ENCODE assay signal across 1 cellular context in the genomic region with DNA sequence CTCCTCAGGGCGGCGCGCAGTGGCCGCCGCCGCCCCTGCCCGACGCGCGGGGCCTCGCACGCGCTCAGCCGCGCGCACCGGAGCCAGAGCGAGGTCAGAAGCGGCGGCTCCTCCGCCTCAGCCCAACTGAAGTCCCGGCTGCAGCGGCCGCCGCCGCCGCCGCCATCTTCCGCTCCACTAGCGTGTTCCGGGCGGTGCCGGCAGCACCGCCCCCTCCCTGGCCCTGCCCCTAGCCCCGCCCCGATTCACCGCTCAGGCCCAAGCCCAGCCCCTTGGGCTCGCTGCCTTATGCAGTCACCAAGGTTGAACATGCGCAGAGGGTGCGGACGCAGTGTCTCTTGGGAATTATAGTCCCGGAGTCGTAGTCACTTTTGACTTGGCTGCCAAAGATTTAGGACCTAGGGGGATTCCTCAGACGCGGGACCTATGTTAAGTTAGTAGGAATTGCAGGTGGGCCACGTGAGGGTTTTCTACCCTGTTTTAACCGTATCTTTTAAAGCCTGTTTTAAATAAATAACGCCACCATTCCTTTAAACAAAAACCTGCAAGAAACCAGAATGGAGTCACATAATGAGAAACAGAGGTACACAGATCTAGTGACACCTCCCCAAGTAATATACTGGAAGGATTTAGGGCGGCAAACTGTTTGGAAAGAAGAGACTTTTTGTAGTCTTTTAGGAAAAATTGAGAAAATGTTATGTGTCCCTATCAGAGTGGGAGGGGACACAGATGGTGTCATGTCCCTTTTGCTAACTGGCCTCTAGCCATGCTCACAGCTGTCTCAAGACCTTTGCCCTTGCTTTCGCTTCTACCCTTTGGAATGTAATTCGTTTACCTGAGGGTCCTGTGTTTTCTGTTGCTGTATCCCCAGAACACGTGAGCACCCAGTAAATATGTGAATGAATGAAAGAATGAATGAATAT.
TF ChIP-seq lines count a peak whose summit lies in the region.

A gene with protein sequence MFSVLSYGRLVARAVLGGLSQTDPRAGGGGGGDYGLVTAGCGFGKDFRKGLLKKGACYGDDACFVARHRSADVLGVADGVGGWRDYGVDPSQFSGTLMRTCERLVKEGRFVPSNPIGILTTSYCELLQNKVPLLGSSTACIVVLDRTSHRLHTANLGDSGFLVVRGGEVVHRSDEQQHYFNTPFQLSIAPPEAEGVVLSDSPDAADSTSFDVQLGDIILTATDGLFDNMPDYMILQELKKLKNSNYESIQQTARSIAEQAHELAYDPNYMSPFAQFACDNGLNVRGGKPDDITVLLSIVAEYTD (minus strand): TSS at position 182 of the 923 bp plus-strand sequence. CDS start 287 bp downstream, outside the sequence.

TF ChIP-seq in GM23338, 12 proteins besides CTCF, POLR2A, EP300 and RAD21 (continued from another document):
- TF ChIP-seq, protein P1, sequence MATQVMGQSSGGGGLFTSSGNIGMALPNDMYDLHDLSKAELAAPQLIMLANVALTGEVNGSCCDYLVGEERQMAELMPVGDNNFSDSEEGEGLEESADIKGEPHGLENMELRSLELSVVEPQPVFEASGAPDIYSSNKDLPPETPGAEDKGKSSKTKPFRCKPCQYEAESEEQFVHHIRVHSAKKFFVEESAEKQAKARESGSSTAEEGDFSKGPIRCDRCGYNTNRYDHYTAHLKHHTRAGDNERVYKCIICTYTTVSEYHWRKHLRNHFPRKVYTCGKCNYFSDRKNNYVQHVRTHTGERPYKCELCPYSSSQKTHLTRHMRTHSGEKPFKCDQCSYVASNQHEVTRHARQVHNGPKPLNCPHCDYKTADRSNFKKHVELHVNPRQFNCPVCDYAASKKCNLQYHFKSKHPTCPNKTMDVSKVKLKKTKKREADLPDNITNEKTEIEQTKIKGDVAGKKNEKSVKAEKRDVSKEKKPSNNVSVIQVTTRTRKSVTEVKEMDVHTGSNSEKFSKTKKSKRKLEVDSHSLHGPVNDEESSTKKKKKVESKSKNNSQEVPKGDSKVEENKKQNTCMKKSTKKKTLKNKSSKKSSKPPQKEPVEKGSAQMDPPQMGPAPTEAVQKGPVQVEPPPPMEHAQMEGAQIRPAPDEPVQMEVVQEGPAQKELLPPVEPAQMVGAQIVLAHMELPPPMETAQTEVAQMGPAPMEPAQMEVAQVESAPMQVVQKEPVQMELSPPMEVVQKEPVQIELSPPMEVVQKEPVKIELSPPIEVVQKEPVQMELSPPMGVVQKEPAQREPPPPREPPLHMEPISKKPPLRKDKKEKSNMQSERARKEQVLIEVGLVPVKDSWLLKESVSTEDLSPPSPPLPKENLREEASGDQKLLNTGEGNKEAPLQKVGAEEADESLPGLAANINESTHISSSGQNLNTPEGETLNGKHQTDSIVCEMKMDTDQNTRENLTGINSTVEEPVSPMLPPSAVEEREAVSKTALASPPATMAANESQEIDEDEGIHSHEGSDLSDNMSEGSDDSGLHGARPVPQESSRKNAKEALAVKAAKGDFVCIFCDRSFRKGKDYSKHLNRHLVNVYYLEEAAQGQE (IDR thresholded peaks at IDR 0.05; ENCODE audit: unreplicated experiment), result no peak
- TF ChIP-seq JUNB (IDR thresholded peaks at IDR 0.05; ENCODE audit: unreplicated experiment), result no peak
